In the genomic region with DNA sequence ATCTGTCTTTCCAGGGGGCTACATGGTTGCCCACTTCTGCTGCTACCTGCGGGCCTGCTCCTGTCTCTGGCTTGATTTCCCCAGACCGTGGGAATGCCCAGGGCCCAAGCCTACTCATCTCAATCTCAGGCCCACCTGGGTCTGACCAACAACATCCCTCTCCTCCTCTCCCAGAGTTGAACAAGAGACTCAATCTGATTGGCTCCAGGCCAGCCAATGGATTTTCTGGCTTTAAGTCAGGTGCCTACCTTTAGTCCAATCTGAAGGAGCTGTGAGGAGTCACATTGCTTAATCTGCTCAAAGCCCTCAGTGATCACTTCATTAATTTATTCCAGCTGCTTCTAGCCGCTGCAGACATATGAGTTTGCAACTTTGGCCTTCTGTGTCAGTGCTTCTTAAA, we compare ENCODE assay signal across 16 cellular contexts.
A peak's percentile ranks its signal among the peaks of the same experiment; 100 is the strongest.
DNase-seq lines count a peak whose midpoint lies in the region; ATAC-seq, FAIRE-seq and TF ChIP-seq lines count a peak whose summit lies in the region.
"Had no signal": no experiment of that assay in that cellular context is flagged by ENCODE, and none has a peak within 500 bp of the region (broad histone marks: within the 10 kb centered on the region; RNA-seq: fewer than 3 reads in every experiment).

No MANE protein-coding gene starts in this region.

- no peak for FAIRE-seq in HepG2 (lab: Jason Lieb, UNC)
- FAIRE-seq: A549 had no signal

- peaks cover 0 to 18% of the 10 kb centered on the region in 2 experiments; a peak in 2 of 5 replicates for H3K27me3 ChIP-seq in HepG2 (ENCODE audit: control insufficient read depth in 1 of 2, insufficient read depth in 2 of 2, low read length in 2 of 2)
- H3K27me3 ChIP-seq in right lobe of liver, result no peaks in the 10 kb centered on the region

- intact Hi-C loops in HepG2 (cut with micrococcal nuclease; ENCODE audit: unreplicated experiment) (no loop called here), right lobe of liver (cut with DNase I) (no loop called here)

- H3K79me2 ChIP-seq in HepG2 (ENCODE audit: insufficient read depth, low read length), result no peaks in the 10 kb centered on the region

- no peaks in the 10 kb centered on the region for H4K20me1 ChIP-seq in HepG2 (ENCODE audit: insufficient read depth, low read length)

- no peak for TF ChIP-seq RAD21 in HepG2 (CRISPR knock-in tag; IDR thresholded peaks at IDR 0.05)

- in situ Hi-C loops in HepG2 (cut with HindIII; ENCODE audit: extremely low pct_ligation_motif_present, low pct_unique_long_range_greater_than_20kb), result no loop called here

- CTCF ChIA-PET in HepG2 (lab: Yijun Ruan, JAX; ENCODE audit: low intra/inter-chr PET ratio, low total read pairs), result no interaction called here

- TF ChIP-seq EP300 in HepG2 (IDR thresholded peaks at IDR 0.05; ENCODE audit: low read depth in 2 of 2, low read length in 2 of 2), result no peak
- no peak for TF ChIP-seq EP300 in HepG2 (CRISPR knock-in tag; IDR thresholded peaks at IDR 0.05; ENCODE audit: borderline replicate concordance)

- POLR2A ChIA-PET in HepG2 (lab: Yijun Ruan, JAX), result no interaction called here

- no TSS peak for BruUV-seq in HepG2 (replicated peaks; lab: Mats Ljungman, UMichigan)

- H3K4me1 ChIP-seq in HepG2 (ENCODE audit: insufficient read depth, low read length) (no peaks in the 10 kb centered on the region), right lobe of liver (no peaks in the 10 kb centered on the region)
- H3K4me1 ChIP-seq: A549, HAP-1 had no signal

- H3K9me3 ChIP-seq in HepG2 (ENCODE audit: low read length) (no peaks in the 10 kb centered on the region), right lobe of liver (no peaks in the 10 kb centered on the region)
- H3K9me3 ChIP-seq: A549, HAP-1 had no signal

- H3K4me3 ChIP-seq in HepG2 (replicated peaks in 1 of 3; ENCODE audit: insufficient read depth in 1 of 3, low read depth in 2 of 3, low read length in 3 of 3) (no peak overlapping the region), right lobe of liver (no peak overlapping the region), fibroblast of mammary gland (ENCODE audit: control insufficient read depth, low read depth, low read length) (no peak overlapping the region)
- H3K4me3 ChIP-seq: A549, HAP-1 had no signal

- H3K27ac ChIP-seq in HepG2 (ENCODE audit: extremely low read length, insufficient read depth, low read length), result no peak overlapping the region
- no peak overlapping the region for H3K27ac ChIP-seq in right lobe of liver
- H3K27ac ChIP-seq: A549 had no signal

- no peak overlapping the region for H3K9ac ChIP-seq in HepG2 (ENCODE audit: insufficient read depth, low read depth, low read length)

- no peak for DNase-seq in HepG2 (ENCODE audit: low spot score)
- DNase-seq in right lobe of liver, result no peak
- DNase-seq in SK-N-DZ (ENCODE audit: low spot score), result peak; percentile 57
- DNase-seq in fibroblast of mammary gland (ENCODE audit: low read depth), result peak; percentile 48
- no peak for DNase-seq in stimulated activated CD4-positive, alpha-beta T cell treated with anti-CD3 and anti-CD28 coated beads, Interleukin-2, amount 100 ng/mL, for 24 hours
- DNase-seq in activated T-cell treated with anti-CD3 and anti-CD28 coated beads, Interleukin-2, amount 50 U/mL, for 1 hour, result no peak
- no peak for DNase-seq in activated T-cell treated with anti-CD3 and anti-CD28 coated beads, Interleukin-2, amount 50 U/mL, for 48 hours
- DNase-seq: C1 segment of cervical spinal cord, DND-41, NCI-H1105 treated with DMSO at 0.1 percent for 48 hours, NCI-H1694, NCI-H2081 treated with DMSO at 0.1 percent for 48 hours, OCI-M1, SIG-M5 had no signal

- no peak for TF ChIP-seq CTCF in HepG2 (CRISPR knock-in tag; IDR thresholded peaks at IDR 0.05)
- TF ChIP-seq CTCF in right lobe of liver (IDR thresholded peaks at IDR 0.05), result no peak
- no peak for TF ChIP-seq CTCF in fibroblast of mammary gland (conservative IDR thresholded peaks at IDR 0.05; ENCODE audit: control insufficient read depth, insufficient read depth, low read depth, low read length)

- TF ChIP-seq POLR2A in HepG2 (IDR thresholded peaks at IDR 0.05; ENCODE audit: insufficient read depth in 1 of 2, low read depth in 2 of 2, low read length in 2 of 2) (no peak), right lobe of liver (IDR thresholded peaks at IDR 0.05) (no peak)

- H3K36me3 ChIP-seq in HepG2 (replicated peaks in 1 of 2; ENCODE audit: control insufficient read depth in 1 of 2, insufficient read depth in 2 of 2, low read length in 2 of 2) (no peaks in the 10 kb centered on the region), right lobe of liver (no peaks in the 10 kb centered on the region)
- H3K36me3 ChIP-seq: HAP-1 had no signal

- H2AFZ ChIP-seq in HepG2 (ENCODE audit: low read length), result no peak overlapping the region

- H3K4me2 ChIP-seq in HepG2 (ENCODE audit: low read depth, low read length), result no peak overlapping the region
- H3K4me2 ChIP-seq: A549 had no signal

- WGBS in HepG2 (ENCODE audit: low lambda C conversion rate), result 63% methylated on average over 3 of the region's 3 CpGs
- 85% methylated on average over 1 of the region's 3 CpGs for WGBS in right lobe of liver (ENCODE audit: insufficient coverage, low coverage, low lambda C conversion rate, missing lambda C conversion rate)

- ATAC-seq in HepG2 (no peak), right lobe of liver (no peak)
- ATAC-seq: A549 had no signal

TF ChIP-seq in HepG2, 621 proteins besides CTCF, POLR2A, EP300 and RAD21:
- no peak for TF ChIP-seq HNRNPLL (IDR thresholded peaks at IDR 0.05; ENCODE audit: low read depth, low read length, poor library complexity, severe bottlenecking)
- TF ChIP-seq FLYWCH1 (CRISPR knock-in tag; IDR thresholded peaks at IDR 0.05), result no peak
- no peak for TF ChIP-seq NFIB (CRISPR knock-in tag; IDR thresholded peaks at IDR 0.05; ENCODE audit: borderline replicate concordance)
- TF ChIP-seq ZNF10 (CRISPR knock-in tag; IDR thresholded peaks at IDR 0.05; ENCODE audit: borderline replicate concordance, low read depth), result no peak
- TF ChIP-seq CEBPG (CRISPR knock-in tag; IDR thresholded peaks at IDR 0.05), result no peak
- no peak for TF ChIP-seq ISL2 (CRISPR knock-in tag; IDR thresholded peaks at IDR 0.05)
- no peak for TF ChIP-seq FOXP4 (CRISPR knock-in tag; IDR thresholded peaks at IDR 0.05)
- peak; percentile 45; the same call in 1 of the 2 replicates for TF ChIP-seq NFYB (CRISPR knock-in tag; IDR thresholded peaks at IDR 0.05)
- no peak for TF ChIP-seq ARNT (IDR thresholded peaks at IDR 0.05)
- TF ChIP-seq NFYC (CRISPR knock-in tag; IDR thresholded peaks at IDR 0.05), result 0 out of 2 replicates have a peak, but pooled peaks have one; percentile 19

Comparison
In these comparisons a context has a peak if more than half of its experiments do, and no peak if none do; other contexts are left out.
1. DNase-seq: peak in SK-N-DZ (single experiment) and fibroblast of mammary gland (single experiment); none in HepG2 (single experiment), right lobe of liver (0 of 3), stimulated activated CD4-positive, alpha-beta T cell treated with anti-CD3 and anti-CD28 coated beads, Interleukin-2, amount 100 ng/mL, for 24 hours (0 of 2), activated T-cell treated with anti-CD3 and anti-CD28 coated beads, Interleukin-2, amount 50 U/mL, for 1 hour (single experiment) and activated T-cell treated with anti-CD3 and anti-CD28 coated beads, Interleukin-2, amount 50 U/mL, for 48 hours (0 of 2).